In the genomic region with DNA sequence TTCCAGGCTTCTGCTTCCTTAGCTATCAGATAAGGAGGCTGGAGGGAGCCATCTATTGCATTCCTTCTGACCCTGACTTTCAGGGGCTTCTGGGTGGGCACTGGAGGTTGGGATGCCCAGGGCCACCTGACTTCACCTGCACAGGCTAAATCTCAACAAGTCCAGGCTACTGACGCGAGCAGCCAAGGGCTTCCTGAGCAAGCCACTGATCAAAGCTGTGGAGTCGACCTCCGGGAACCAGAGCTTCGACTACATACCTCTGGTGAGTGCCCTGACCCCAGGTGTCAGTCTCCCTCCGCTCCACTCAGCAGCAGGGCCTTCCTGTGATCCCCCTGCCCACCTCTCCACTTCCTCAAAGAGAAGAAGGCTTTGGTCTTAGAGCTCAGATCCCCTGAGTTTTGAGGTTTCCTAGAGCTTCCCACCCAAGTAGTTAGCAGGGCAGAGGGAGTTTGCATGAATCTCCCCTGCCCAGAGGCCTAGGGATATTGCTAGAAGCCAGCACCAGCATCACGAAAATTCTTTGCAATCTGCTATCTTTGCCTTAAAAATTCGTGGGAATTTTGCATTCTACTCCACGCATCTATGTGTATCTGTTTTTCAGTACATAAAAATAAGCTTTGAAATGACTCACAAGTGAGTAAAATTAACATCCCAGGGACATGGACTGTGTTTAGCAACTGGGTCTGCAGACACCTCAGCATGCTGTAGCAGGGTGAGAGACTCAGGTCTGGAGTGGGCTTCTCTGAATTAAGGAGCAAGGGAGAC, we compare ENCODE assay signal across 20 cellular contexts.
A peak's percentile ranks its signal among the peaks of the same experiment; 100 is the strongest.
DNase-seq lines count a peak whose midpoint lies in the region; ATAC-seq, FAIRE-seq and TF ChIP-seq lines count a peak whose summit lies in the region.
"Had no signal": no experiment of that assay in that cellular context is flagged by ENCODE, and none has a peak within 500 bp of the region (broad histone marks: within the 10 kb centered on the region; RNA-seq: fewer than 3 reads in every experiment).

No MANE protein-coding gene starts in this region.

- no peak for FAIRE-seq in kidney (lab: Jason Lieb, UNC)
- FAIRE-seq: D721Med, G401.6, GM12891 had no signal

- ATAC-seq in sciatic nerve: no peak
- no peak for ATAC-seq in HG02852 (IDR thresholded peaks at IDR 0.05; ENCODE audit: unreplicated experiment)
- ATAC-seq: CD8-positive, alpha-beta T cell; GM23338 had no signal

- H3K4me3 ChIP-seq in kidney (ENCODE audit: low read length in 2 of 2): no peak overlapping the region
- H3K4me3 ChIP-seq: GM23338 had no signal

- peaks cover 4 to 13% of the 10 kb centered on the region in 2 donors for H3K4me1 ChIP-seq in kidney (ENCODE audit: control insufficient read depth in 1 of 2, insufficient read depth in 1 of 2, low read depth in 1 of 2, low read length in 2 of 2)

- intact Hi-C loops in kidney (cut with DNase I): no loop called here
- intact Hi-C loops in sciatic nerve (cut with DNase I): no loop called here

- H3K27me3 Mint-ChIP-seq in activated naive CD4-positive, alpha-beta T cell treated with anti-CD3 and anti-CD28 coated beads, Interleukin-2, amount 50 U/mL, for 24 hours: peaks cover 2% of the 10 kb centered on the region

- no peak overlapping the region for H3K9ac ChIP-seq in kidney (ENCODE audit: low read length in 2 of 2)

- H3K4me3 Mint-ChIP-seq in activated naive CD4-positive, alpha-beta T cell treated with anti-CD3 and anti-CD28 coated beads, Interleukin-2, amount 50 U/mL, for 24 hours: no peak overlapping the region
- H3K4me3 Mint-ChIP-seq: B cell; CD14-positive monocyte; CD8-positive, alpha-beta T cell; GM23338 had no signal

- H3K27ac Mint-ChIP-seq in activated naive CD4-positive, alpha-beta T cell treated with anti-CD3 and anti-CD28 coated beads, Interleukin-2, amount 50 U/mL, for 24 hours: peak overlapping the region; percentile 46
- H3K27ac Mint-ChIP-seq: B cell; CD14-positive monocyte; CD8-positive, alpha-beta T cell; GM23338 had no signal

- no peak for DNase-seq in activated naive CD4-positive, alpha-beta T cell treated with Interleukin-2 at 50 U/mL for 16 hours
- peak; percentile 52 for DNase-seq in kidney
- DNase-seq in sciatic nerve (ENCODE audit: low spot score): peak; percentile 28
- DNase-seq in NCI-H2196 (lab: John Stamatoyannopoulos, UW; ENCODE audit: unreplicated experiment): no peak
- no peak for DNase-seq in Ammon's horn (ENCODE audit: low spot score)
- DNase-seq: 8988T; CD8-positive, alpha-beta T cell; COR-L47; DMS153; DMS79 treated with DMSO at 0.1 percent for 48 hours; EL; H7 had no signal

- no peak for TF ChIP-seq CTCF in kidney (IDR thresholded peaks at IDR 0.05; ENCODE audit: borderline replicate concordance, extremely low read depth, insufficient read depth)

- peaks cover 4% of the 10 kb centered on the region for H3K4me1 Mint-ChIP-seq in activated naive CD4-positive, alpha-beta T cell treated with anti-CD3 and anti-CD28 coated beads, Interleukin-2, amount 50 U/mL, for 24 hours
- H3K4me1 Mint-ChIP-seq: B cell, CD14-positive monocyte, GM23338 had no signal

- H3K36me3 ChIP-seq in kidney (ENCODE audit: control insufficient read depth in 1 of 2, insufficient read depth in 2 of 2, low read length in 2 of 2): no peaks in the 10 kb centered on the region

- H3K9me3 Mint-ChIP-seq in activated naive CD4-positive, alpha-beta T cell treated with anti-CD3 and anti-CD28 coated beads, Interleukin-2, amount 50 U/mL, for 24 hours: no peaks in the 10 kb centered on the region
- H3K9me3 Mint-ChIP-seq: CD8-positive, alpha-beta T cell; GM23338 had no signal

- H3K27ac ChIP-seq in kidney (ENCODE audit: low read depth in 2 of 2, low read length in 2 of 2): no peak overlapping the region

- no peaks in the 10 kb centered on the region for H3K36me3 Mint-ChIP-seq in activated naive CD4-positive, alpha-beta T cell treated with anti-CD3 and anti-CD28 coated beads, Interleukin-2, amount 50 U/mL, for 24 hours
- H3K36me3 Mint-ChIP-seq: CD14-positive monocyte; CD8-positive, alpha-beta T cell had no signal

- H3K9me3 ChIP-seq in kidney (ENCODE audit: control insufficient read depth in 1 of 2, low read length in 2 of 2): no peaks in the 10 kb centered on the region

Comparison
In these comparisons a context has a peak if more than half of its experiments do, and no peak if none do; other contexts are left out.
1. DNase-seq: peak in kidney (single experiment) and sciatic nerve (single experiment); none in activated naive CD4-positive, alpha-beta T cell treated with Interleukin-2 at 50 U/mL for 16 hours (single experiment), NCI-H2196 (single experiment) and Ammon's horn (single experiment).